Comparison of ENCODE assay signal across 10 cellular contexts in the genomic region with DNA sequence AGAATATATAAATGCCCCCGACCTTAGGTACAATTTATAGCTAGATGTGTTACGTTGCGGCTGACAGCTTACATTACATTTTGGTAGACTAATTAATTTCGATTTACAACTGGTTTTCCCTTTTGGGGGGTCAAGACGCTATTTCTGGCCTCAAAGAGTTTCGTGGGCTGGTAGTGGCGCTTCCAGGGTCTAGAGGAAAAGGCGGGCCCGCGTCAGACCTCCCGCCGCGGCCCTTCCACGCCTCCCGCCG. TPM values are rescaled to one million over a fixed set of nuclear protein-coding genes. Genes with fewer than 3 reads are reported as not detected.
DNase-seq lines count a peak whose midpoint lies in the region; ATAC-seq, FAIRE-seq and TF ChIP-seq lines count a peak whose summit lies in the region.
"Had no signal": no experiment of that assay in that cellular context is flagged by ENCODE, and none has a peak within 500 bp of the region (broad histone marks: within the 10 kb centered on the region; RNA-seq: fewer than 3 reads in every experiment).

No MANE protein-coding gene starts in this region.

- H3K4me3 ChIP-seq in thoracic aorta = peak overlapping the region; percentile 96

- H3K9me3 ChIP-seq in thoracic aorta = no peaks in the 10 kb centered on the region

- peaks cover 54% of the 10 kb centered on the region for H3K4me1 Mint-ChIP-seq in activated CD4-positive, alpha-beta T cell treated with anti-CD3 and anti-CD28 coated beads, Interleukin-2, amount 10 ng/mL, durations not matched to agents 24 days and 14 days
- H3K4me1 Mint-ChIP-seq in activated naive CD8-positive, alpha-beta T cell treated with anti-CD3 and anti-CD28 coated beads for 36 hours = peaks cover 42% of the 10 kb centered on the region

- H3K9me3 Mint-ChIP-seq in activated CD4-positive, alpha-beta T cell treated with anti-CD3 and anti-CD28 coated beads, Interleukin-2, amount 10 ng/mL, durations not matched to agents 24 days and 14 days = no peaks in the 10 kb centered on the region
- H3K9me3 Mint-ChIP-seq in activated naive CD8-positive, alpha-beta T cell treated with anti-CD3 and anti-CD28 coated beads for 36 hours = no peaks in the 10 kb centered on the region

- no peak for DNase-seq in activated CD4-positive, alpha-beta T cell treated with anti-CD3 and anti-CD28 coated beads, Interleukin-2, amount 10 ng/mL, durations not matched to agents 24 days and 14 days
- no peak for DNase-seq in activated CD4-positive, alpha-beta T cell treated with anti-CD3 and anti-CD28 coated beads for 48 hours
- DNase-seq in activated naive CD8-positive, alpha-beta T cell treated with anti-CD3 and anti-CD28 coated beads for 36 hours = no peak
- DNase-seq in thoracic aorta (ENCODE audit: low spot score) (no peak), NCI-H1694 treated with DMSO at 0.1 percent for 48 hours (lab: John Stamatoyannopoulos, UW) (no peak), frontal cortex (ENCODE audit: low spot score in 2 of 2) (no peak)

- H3K4me3 Mint-ChIP-seq in activated CD4-positive, alpha-beta T cell treated with anti-CD3 and anti-CD28 coated beads, Interleukin-2, amount 10 ng/mL, durations not matched to agents 24 days and 14 days = peak overlapping the region; percentile 98
- peak overlapping the region; percentile 93 for H3K4me3 Mint-ChIP-seq in activated naive CD8-positive, alpha-beta T cell treated with anti-CD3 and anti-CD28 coated beads for 36 hours

- H3K27me3 ChIP-seq in layer of hippocampus (ENCODE audit: control insufficient read depth, insufficient read depth, low read length) = no peaks in the 10 kb centered on the region
- no peaks in the 10 kb centered on the region for H3K27me3 ChIP-seq in thoracic aorta (replicated peaks; ENCODE audit: insufficient read depth)

- peak overlapping the region; percentile 95 for H3K27ac Mint-ChIP-seq in activated CD4-positive, alpha-beta T cell treated with anti-CD3 and anti-CD28 coated beads, Interleukin-2, amount 10 ng/mL, durations not matched to agents 24 days and 14 days
- peak overlapping the region; percentile 91 for H3K27ac Mint-ChIP-seq in activated naive CD8-positive, alpha-beta T cell treated with anti-CD3 and anti-CD28 coated beads for 36 hours

- H3K36me3 ChIP-seq in thoracic aorta = no peaks in the 10 kb centered on the region

- no peak for FAIRE-seq in frontal cortex (lab: Jason Lieb, UNC)

- H3K27ac ChIP-seq in layer of hippocampus (ENCODE audit: low read depth, low read length) = peak overlapping the region; percentile 89
- peak overlapping the region; percentile 83 to 88 for H3K27ac ChIP-seq in thoracic aorta

- peaks cover 15 to 48% of the 10 kb centered on the region in 2 donors for H3K4me1 ChIP-seq in thoracic aorta (ENCODE audit: control insufficient read depth in 1 of 2, low read depth in 2 of 2)

- ATAC-seq in thoracic aorta (ENCODE audit: insufficient number of reproducible peaks, low FRiP score, low read depth) = no peak
- ATAC-seq in GM18870 (IDR thresholded peaks at IDR 0.05; ENCODE audit: unreplicated experiment) = no peak

- TF ChIP-seq CTCF in thoracic aorta (IDR thresholded peaks at IDR 0.05) = no peak

- H3K27me3 Mint-ChIP-seq in activated CD4-positive, alpha-beta T cell treated with anti-CD3 and anti-CD28 coated beads, Interleukin-2, amount 10 ng/mL, durations not matched to agents 24 days and 14 days = no peaks in the 10 kb centered on the region
- no peaks in the 10 kb centered on the region for H3K27me3 Mint-ChIP-seq in activated naive CD8-positive, alpha-beta T cell treated with anti-CD3 and anti-CD28 coated beads for 36 hours

- H3K36me3 Mint-ChIP-seq in activated CD4-positive, alpha-beta T cell treated with anti-CD3 and anti-CD28 coated beads, Interleukin-2, amount 10 ng/mL, durations not matched to agents 24 days and 14 days (ENCODE audit: low read depth) = peaks cover 17% of the 10 kb centered on the region
- peaks cover 22% of the 10 kb centered on the region for H3K36me3 Mint-ChIP-seq in activated naive CD8-positive, alpha-beta T cell treated with anti-CD3 and anti-CD28 coated beads for 36 hours

- intact Hi-C loops in activated CD4-positive, alpha-beta T cell treated with anti-CD3 and anti-CD28 coated beads, Interleukin-2, amount 10 ng/mL, durations not matched to agents 24 days and 14 days (cut with micrococcal nuclease) = loop anchor here (5.0 kb wide), 1 partner anchor 817 kb away; the partner anchor contains the start of gene PARS2

RNA-seq across cellular contexts. Expression of gene IFT25, which starts 0.4 kb away (rescaled TPM):
- 53.9 and 55.8 TPM in 2 replicates for total RNA-seq in activated CD4-positive, alpha-beta T cell treated with anti-CD3 and anti-CD28 coated beads, Interleukin-2, amount 10 ng/mL, durations not matched to agents 24 days and 14 days
- 10 to 100 TPM; 53.2 to 59.1 TPM for total RNA-seq in activated naive CD8-positive, alpha-beta T cell treated with anti-CD3 and anti-CD28 coated beads for 36 hours
- total RNA-seq in thoracic aorta (10 to 100 TPM; 23.8 to 24.5 TPM), frontal cortex (19.2 TPM)

RNA-seq across cellular contexts. Expression of gene LRRC42, which starts 1.0 kb away (rescaled TPM):
- total RNA-seq in activated CD4-positive, alpha-beta T cell treated with anti-CD3 and anti-CD28 coated beads, Interleukin-2, amount 10 ng/mL, durations not matched to agents 24 days and 14 days = 33.7 and 34.7 TPM in 2 replicates
- 10 to 100 TPM; 29.0 to 30.1 TPM for total RNA-seq in activated naive CD8-positive, alpha-beta T cell treated with anti-CD3 and anti-CD28 coated beads for 36 hours
- total RNA-seq in thoracic aorta = 10 to 100 TPM; 17.8 to 18.3 TPM
- total RNA-seq in frontal cortex = 21.2 TPM

RNA-seq across cellular contexts. Expression of gene DIO1, which starts 51.1 kb away (rescaled TPM):
- not detected in 2 replicates for total RNA-seq in activated CD4-positive, alpha-beta T cell treated with anti-CD3 and anti-CD28 coated beads, Interleukin-2, amount 10 ng/mL, durations not matched to agents 24 days and 14 days
- not detected for total RNA-seq in activated naive CD8-positive, alpha-beta T cell treated with anti-CD3 and anti-CD28 coated beads for 36 hours
- total RNA-seq in thoracic aorta (not detected), frontal cortex (not detected)
- total RNA-seq: Daoy; T-helper 1 cell treated with Interleukin-12 subunit alpha and Interleukin-12 subunit beta and Interleukin-4 antibody, amounts not matched to agents 30 ng/mL and 1 ng/mL, for 36 hours had no signal

RNA-seq across cellular contexts. Expression of gene YIPF1, which starts 55.5 kb away (rescaled TPM):
- 14.6 and 15.6 TPM in 2 replicates for total RNA-seq in activated CD4-positive, alpha-beta T cell treated with anti-CD3 and anti-CD28 coated beads, Interleukin-2, amount 10 ng/mL, durations not matched to agents 24 days and 14 days
- 10 to 100 TPM; 14.5 to 16.5 TPM for total RNA-seq in activated naive CD8-positive, alpha-beta T cell treated with anti-CD3 and anti-CD28 coated beads for 36 hours
- total RNA-seq in thoracic aorta = 10 to 100 TPM; 18.8 to 20.7 TPM
- 15.5 TPM for total RNA-seq in frontal cortex
